ENCODE assay signal across 8 cellular contexts in genomic region chr12:54701940-54702592, GRCh38. TPM values are rescaled to one million over a fixed set of nuclear protein-coding genes. Genes with fewer than 3 reads are reported as not detected.
DNase-seq lines count a peak whose midpoint lies in the region; ATAC-seq and TF ChIP-seq lines count a peak whose summit lies in the region.

No MANE protein-coding gene starts in this region.

- H3K36me3 ChIP-seq in cardiac muscle cell (no peaks in the 10 kb centered on the region), mesenchymal stem cell (ENCODE audit: control insufficient read depth in 1 of 2, insufficient read depth in 2 of 2, low read depth in 1 of 2, low read length in 2 of 2) (no peaks in the 10 kb centered on the region)

- H3K14ac ChIP-seq in mesenchymal stem cell (ENCODE audit: low read length in 2 of 2): no peak overlapping the region

- H3K27ac ChIP-seq in cardiac muscle cell (no peak overlapping the region), right cardiac atrium (ENCODE audit: low read length) (no peak overlapping the region), mesenchymal stem cell (ENCODE audit: low read length, poor library complexity, severe bottlenecking) (no peak overlapping the region)

- intact Hi-C loops in right cardiac atrium (cut with DNase I): no loop called here

- H3K18ac ChIP-seq in mesenchymal stem cell (ENCODE audit: low read depth in 1 of 2, low read length in 2 of 2): no peak overlapping the region

- H3K9ac ChIP-seq in mesenchymal stem cell (ENCODE audit: low read length): no peak overlapping the region

- TF ChIP-seq CTCF in cardiac muscle cell (IDR thresholded peaks at IDR 0.05; ENCODE audit: low read depth, low read length): peak; percentile 65

- no peak overlapping the region for H3K23ac ChIP-seq in mesenchymal stem cell (ENCODE audit: low read length in 2 of 2)

- H4K91ac ChIP-seq in mesenchymal stem cell (ENCODE audit: low read length): no peak overlapping the region

- no peak overlapping the region for H3K4me2 ChIP-seq in mesenchymal stem cell (ENCODE audit: low read length, poor library complexity, severe bottlenecking)

- H4K8ac ChIP-seq in mesenchymal stem cell (ENCODE audit: low read length): no peak overlapping the region

- H3K4me3 ChIP-seq in cardiac muscle cell (no peak overlapping the region), right cardiac atrium (ENCODE audit: low read length) (no peak overlapping the region), mesenchymal stem cell (ENCODE audit: insufficient read depth in 1 of 2, low read depth in 1 of 2, low read length in 2 of 2) (no peak overlapping the region)

- no peak overlapping the region for H2BK15ac ChIP-seq in mesenchymal stem cell (ENCODE audit: low read depth, poor library complexity, severe bottlenecking)

- H2AFZ ChIP-seq in mesenchymal stem cell (ENCODE audit: low read depth, low read length): no peak overlapping the region

- H3K4me1 ChIP-seq in cardiac muscle cell (ENCODE audit: low read depth) (no peaks in the 10 kb centered on the region), right cardiac atrium (ENCODE audit: control insufficient read depth, insufficient read depth, low read length) (no peaks in the 10 kb centered on the region), mesenchymal stem cell (ENCODE audit: control insufficient read depth, insufficient read depth, low read depth, low read length) (no peaks in the 10 kb centered on the region)

- H2AK5ac ChIP-seq in mesenchymal stem cell (ENCODE audit: low read length, severe bottlenecking): no peak overlapping the region

- ATAC-seq in right cardiac atrium (no peak), HG03159 (IDR thresholded peaks at IDR 0.05; ENCODE audit: unreplicated experiment) (peak; percentile 85)

- H3K4ac ChIP-seq in mesenchymal stem cell (ENCODE audit: low read depth in 1 of 2, low read length in 2 of 2): no peak overlapping the region

- H2BK120ac ChIP-seq in mesenchymal stem cell (ENCODE audit: low read depth, low read length): no peak overlapping the region

- WGBS in right cardiac atrium: 23% methylated on average over 2 of the region's 2 CpGs
- WGBS in mesenchymal stem cell: 31% methylated on average over 1 of the region's 2 CpGs

- no peak overlapping the region for H2BK12ac ChIP-seq in mesenchymal stem cell (ENCODE audit: low read length in 2 of 2)

- DNase-seq in cardiac muscle cell (ENCODE audit: low read depth in 1 of 2, low spot score in 1 of 2) (peak; percentile 62 to 65), right cardiac atrium (no peak), NOMO-1 (lab: John Stamatoyannopoulos, UW; ENCODE audit: unreplicated experiment in 2 of 2) (peak; percentile 42 to 75), cerebellum (ENCODE audit: low spot score) (peak; percentile 50), mesenchymal stem cell (peak; percentile 38), DMS79 (lab: John Stamatoyannopoulos, UW) (no peak)
- DNase-seq in stimulated activated CD4-positive, alpha-beta T cell treated with anti-CD3 and anti-CD28 coated beads, Interleukin-15, amount 100 ng/mL, for 24 hours: no peak

- no peak overlapping the region for H2BK5ac ChIP-seq in mesenchymal stem cell (ENCODE audit: low read depth, low read length, poor library complexity, severe bottlenecking)

- H3K79me1 ChIP-seq in mesenchymal stem cell (replicated peaks; ENCODE audit: low read length, poor library complexity, severe bottlenecking): no peaks in the 10 kb centered on the region

- H3K27me3 ChIP-seq in cardiac muscle cell (no peaks in the 10 kb centered on the region), right cardiac atrium (ENCODE audit: control insufficient read depth, insufficient read depth) (no peaks in the 10 kb centered on the region), mesenchymal stem cell (ENCODE audit: control insufficient read depth in 1 of 2, insufficient read depth in 1 of 2, low read length in 2 of 2) (peaks cover 8 to 28% of the 10 kb centered on the region in 2 experiments)

- H3K9me3 ChIP-seq in cardiac muscle cell (ENCODE audit: low read depth) (no peaks in the 10 kb centered on the region), right cardiac atrium (ENCODE audit: control insufficient read depth, low read length) (no peaks in the 10 kb centered on the region), mesenchymal stem cell (ENCODE audit: control insufficient read depth, low read length) (no peaks in the 10 kb centered on the region)

RNA-seq across cellular contexts. Expression of gene DCD, which starts 53.9 kb away (rescaled TPM):
- total RNA-seq in cardiac muscle cell: not detected in 2 replicates
- polyA plus RNA-seq in cardiac muscle cell: 0.22 TPM in 1 of 2 replicates, not detected in the other
- not detected for total RNA-seq in right cardiac atrium
- not detected for polyA plus RNA-seq in right cardiac atrium
- not detected for total RNA-seq in cerebellum
- not detected for polyA plus RNA-seq in mesenchymal stem cell (2013, experiment 1 of 2)
- polyA plus RNA-seq in mesenchymal stem cell (2013, experiment 2 of 2): not detected

Comparison
In these comparisons a context has a peak if more than half of its experiments do, and no peak if none do; other contexts are left out.
1. DNase-seq: peak in cardiac muscle cell (2 of 2), NOMO-1 (2 of 2), cerebellum (single experiment) and mesenchymal stem cell (single experiment); none in right cardiac atrium (0 of 3), DMS79 (single experiment) and stimulated activated CD4-positive, alpha-beta T cell treated with anti-CD3 and anti-CD28 coated beads, Interleukin-15, amount 100 ng/mL, for 24 hours (single experiment).